In genomic region chr10:23362879-23363787, GRCh38 we compare ENCODE assay signal across 12 cellular contexts. TPM values are rescaled to one million over a fixed set of nuclear protein-coding genes. Genes with fewer than 3 reads are reported as not detected.
A peak's percentile ranks its signal among the peaks of the same experiment; 100 is the strongest.
DNase-seq lines count a peak whose midpoint lies in the region; ATAC-seq and TF ChIP-seq lines count a peak whose summit lies in the region.
"Had no signal": no experiment of that assay in that cellular context is flagged by ENCODE, and none has a peak within 500 bp of the region (broad histone marks: within the 10 kb centered on the region; RNA-seq: fewer than 3 reads in every experiment).

No MANE protein-coding gene starts in this region.

- in situ Hi-C loops in G401 (cut with HindIII; ENCODE audit: low sequenced_read_pairs), result no loop called here

- no peak for TF ChIP-seq CTCF in esophagus muscularis mucosa (IDR thresholded peaks at IDR 0.05)

- H3K4me3 ChIP-seq in esophagus muscularis mucosa, result no peak overlapping the region
- H3K4me3 ChIP-seq: cardiac muscle cell, SK-N-MC had no signal

- no peaks in the 10 kb centered on the region for H3K27me3 Mint-ChIP-seq in activated naive CD8-positive, alpha-beta T cell treated with anti-CD3 and anti-CD28 coated beads, Interleukin-2, amount 50 U/mL, for 24 hours

- WGBS in esophagus muscularis mucosa, result 82% methylated on average over 9 of the region's 9 CpGs

- no peaks in the 10 kb centered on the region for H3K27me3 ChIP-seq in esophagus muscularis mucosa
- H3K27me3 ChIP-seq: cardiac muscle cell had no signal

- no peak overlapping the region for H3K27ac ChIP-seq in esophagus muscularis mucosa (replicated peaks in 1 of 4)
- H3K27ac ChIP-seq: cardiac muscle cell, SK-N-MC had no signal

- intact Hi-C loops in esophagus muscularis mucosa (cut with DNase I), result no loop called here

- H3K4me3 Mint-ChIP-seq in activated naive CD8-positive, alpha-beta T cell treated with anti-CD3 and anti-CD28 coated beads, Interleukin-2, amount 50 U/mL, for 24 hours, result peak overlapping the region; percentile 68

- H3K4me1 Mint-ChIP-seq in activated naive CD8-positive, alpha-beta T cell treated with anti-CD3 and anti-CD28 coated beads, Interleukin-2, amount 50 U/mL, for 24 hours, result peaks cover 58% of the 10 kb centered on the region

- no peaks in the 10 kb centered on the region for H3K36me3 Mint-ChIP-seq in activated naive CD8-positive, alpha-beta T cell treated with anti-CD3 and anti-CD28 coated beads, Interleukin-2, amount 50 U/mL, for 24 hours (ENCODE audit: low read depth)

- ATAC-seq in GM18502 (IDR thresholded peaks at IDR 0.05; ENCODE audit: poor library complexity, unreplicated experiment), result peak; percentile 46
- peak; percentile 33 for ATAC-seq in GM21619 (IDR thresholded peaks at IDR 0.05; ENCODE audit: unreplicated experiment)
- peak; percentile 42 for ATAC-seq in HG03565 (IDR thresholded peaks at IDR 0.05; ENCODE audit: unreplicated experiment)
- peak; percentile 81 for ATAC-seq in activated naive CD8-positive, alpha-beta T cell treated with anti-CD3 and anti-CD28 coated beads, Interleukin-2, amount 50 U/mL, for 24 hours
- no peak for ATAC-seq in HG02763 (IDR thresholded peaks at IDR 0.05; ENCODE audit: unreplicated experiment)

- H3K27ac Mint-ChIP-seq in activated naive CD8-positive, alpha-beta T cell treated with anti-CD3 and anti-CD28 coated beads, Interleukin-2, amount 50 U/mL, for 24 hours, result peak overlapping the region; percentile 82

- peak; percentile 40 for DNase-seq in activated naive CD8-positive, alpha-beta T cell treated with anti-CD3 and anti-CD28 coated beads, Interleukin-2, amount 50 U/mL, for 24 hours
- no peak for DNase-seq in NCI-H1092 treated with DMSO at 0.1 percent for 48 hours (lab: John Stamatoyannopoulos, UW)
- DNase-seq in G401 (ENCODE audit: low spot score), result no peak
- no peak for DNase-seq in esophagus muscularis mucosa (ENCODE audit: extremely low spot score)
- DNase-seq: KG1 had no signal

- no peaks in the 10 kb centered on the region for H3K36me3 ChIP-seq in esophagus muscularis mucosa
- H3K36me3 ChIP-seq: cardiac muscle cell had no signal

- no peak for TF ChIP-seq EP300 in esophagus muscularis mucosa (IDR thresholded peaks at IDR 0.05)

- H3K4me1 ChIP-seq in esophagus muscularis mucosa, result no peaks in the 10 kb centered on the region

- H3K9me3 Mint-ChIP-seq in activated naive CD8-positive, alpha-beta T cell treated with anti-CD3 and anti-CD28 coated beads, Interleukin-2, amount 50 U/mL, for 24 hours, result no peaks in the 10 kb centered on the region

- TF ChIP-seq POLR2A in esophagus muscularis mucosa (IDR thresholded peaks at IDR 0.05; ENCODE audit: low read depth), result no peak

- no peaks in the 10 kb centered on the region for H3K9me3 ChIP-seq in esophagus muscularis mucosa

RNA-seq across cellular contexts. Expression of gene C10orf67, which starts 18.5 kb away (rescaled TPM):
- not detected in 2 replicates for total RNA-seq in G401 (2014; rRNA removed; shearing (Covaris generic))
- not detected for total RNA-seq in esophagus muscularis mucosa
- total RNA-seq: Daoy had no signal
